In genomic region chr7:148060724-148061123, GRCh38 we compare ENCODE assay signal across 13 cellular contexts.
A peak's percentile ranks its signal among the peaks of the same experiment; 100 is the strongest.
DNase-seq lines count a peak whose midpoint lies in the region; ATAC-seq, FAIRE-seq and TF ChIP-seq lines count a peak whose summit lies in the region.
"Had no signal": no experiment of that assay in that cellular context is flagged by ENCODE, and none has a peak within 500 bp of the region (broad histone marks: within the 10 kb centered on the region; RNA-seq: fewer than 3 reads in every experiment).

No MANE protein-coding gene starts in this region.

- no peaks in the 10 kb centered on the region for H3K9me3 ChIP-seq in esophagus muscularis mucosa

- H3K36me3 ChIP-seq in esophagus muscularis mucosa: no peaks in the 10 kb centered on the region

- H3K4me1 ChIP-seq in esophagus muscularis mucosa: no peaks in the 10 kb centered on the region

- no peak for TF ChIP-seq EP300 in esophagus muscularis mucosa (IDR thresholded peaks at IDR 0.05)

- no peak for DNase-seq in GM19239 (ENCODE audit: insufficient read length, low spot score)
- no peak for DNase-seq in erythroblast (lab: John Stamatoyannopoulos, UW)
- DNase-seq in NCI-H774 (lab: John Stamatoyannopoulos, UW): no peak
- no peak for DNase-seq in esophagus muscularis mucosa (ENCODE audit: extremely low spot score)
- DNase-seq: activated CD8-positive, alpha-beta T cell treated with anti-CD3 and anti-CD28 coated beads, Interleukin-2, amount 10 ng/mL, durations not matched to agents 7 days and 5 days; NCI-H2171; T-helper 9 cell had no signal

- H3K4me3 ChIP-seq in esophagus muscularis mucosa: no peak overlapping the region

- no peak for TF ChIP-seq CTCF in esophagus muscularis mucosa (IDR thresholded peaks at IDR 0.05)

- WGBS in esophagus muscularis mucosa: 86% methylated on average over 1 of the region's 1 CpG

- no peak overlapping the region for H3K27ac ChIP-seq in esophagus muscularis mucosa (replicated peaks in 1 of 4)
- H3K27ac ChIP-seq: C4-2B had no signal

- intact Hi-C loops in esophagus muscularis mucosa (cut with DNase I): no loop called here

- peak; percentile 93 for ATAC-seq in GM18517 (IDR thresholded peaks at IDR 0.05; ENCODE audit: unreplicated experiment)
- ATAC-seq in GM21367 (IDR thresholded peaks at IDR 0.05; ENCODE audit: unreplicated experiment): peak; percentile 99
- peak; percentile 96 for ATAC-seq in HG02973 (IDR thresholded peaks at IDR 0.05; ENCODE audit: unreplicated experiment)
- peak; percentile 98 for ATAC-seq in HG03575 (IDR thresholded peaks at IDR 0.05; ENCODE audit: extremely low read depth, insufficient number of reproducible peaks, low FRiP score, unreplicated experiment)
- ATAC-seq: activated CD8-positive, alpha-beta T cell treated with anti-CD3 and anti-CD28 coated beads, Interleukin-2, amount 10 ng/mL, durations not matched to agents 7 days and 5 days had no signal

- no peaks in the 10 kb centered on the region for H3K27me3 ChIP-seq in esophagus muscularis mucosa

- no peak for FAIRE-seq in GM19239 (lab: Jason Lieb, UNC)
- FAIRE-seq: H1 had no signal

- no peak for TF ChIP-seq POLR2A in erythroblast (IDR thresholded peaks at IDR 0.05; ENCODE audit: low read length)
- TF ChIP-seq POLR2A in esophagus muscularis mucosa (IDR thresholded peaks at IDR 0.05; ENCODE audit: low read depth): no peak
